ENCODE assay signal across 3 cellular contexts in genomic region chr1:219703240-219703639, GRCh38.
TF ChIP-seq lines count a peak whose summit lies in the region.

No MANE protein-coding gene starts in this region.

TF ChIP-seq in HCT116, 20 proteins besides CTCF, POLR2A, EP300 and RAD21 (continued from another document):
- TF ChIP-seq ZBTB33 (IDR thresholded peaks at IDR 0.05; ENCODE audit: extremely low read depth, insufficient replicate concordance, low read length) (no peak), SIN3A (IDR thresholded peaks at IDR 0.05; ENCODE audit: low read depth) (no peak), ZFX (IDR thresholded peaks at IDR 0.05) (no peak), SP1 (IDR thresholded peaks at IDR 0.05; ENCODE audit: low read depth) (no peak), ZNF274 (IDR thresholded peaks at IDR 0.05; ENCODE audit: low read depth, low read length) (no peak), EZH2phosphoT487 (IDR thresholded peaks at IDR 0.05; ENCODE audit: borderline replicate concordance) (no peak), EGR1 (IDR thresholded peaks at IDR 0.05; ENCODE audit: low read depth) (no peak), ATF3 (IDR thresholded peaks at IDR 0.05) (no peak), EZH2 (IDR thresholded peaks at IDR 0.05) (no peak), YY1 (IDR thresholded peaks at IDR 0.05; ENCODE audit: extremely low read depth, insufficient replicate concordance, low read depth, low read length) (no peak), REST (IDR thresholded peaks at IDR 0.05; ENCODE audit: low read depth) (no peak)

TF ChIP-seq in K562, 482 proteins besides CTCF, POLR2A, EP300 and RAD21 (continued from another document and continues in another):
- TF ChIP-seq DEAF1 (CRISPR knock-in tag; IDR thresholded peaks at IDR 0.05) (no peak), SRSF1 (IDR thresholded peaks at IDR 0.05; ENCODE audit: low read depth, low read length) (no peak), CGGBP1 (CRISPR knock-in tag; IDR thresholded peaks at IDR 0.05) (no peak), SOX6 (IDR thresholded peaks at IDR 0.05) (no peak), CBX1 (IDR thresholded peaks at IDR 0.05; ENCODE audit: low read depth) (no peak), RBM34 (IDR thresholded peaks at IDR 0.05; ENCODE audit: borderline replicate concordance, insufficient read depth, low read length) (no peak), ZNF639 (CRISPR knock-in tag; conservative IDR thresholded peaks at IDR 0.05 in 1 of 2, IDR thresholded peaks at IDR 0.05 in 1 of 2) (no peak), NFIC (IDR thresholded peaks at IDR 0.05) (no peak), TCF7L2 (IDR thresholded peaks at IDR 0.05; ENCODE audit: low read depth, low read length) (no peak), AFF4 (CRISPR knock-in tag; IDR thresholded peaks at IDR 0.05) (no peak)

TF ChIP-seq in neural cell, 6 proteins besides CTCF, POLR2A, EP300 and RAD21 (continued from another document):
- no peak for TF ChIP-seq REST (IDR thresholded peaks at IDR 0.05; ENCODE audit: borderline replicate concordance)
